In genomic region chr3:9743548-9743947, GRCh38 we compare ENCODE assay signal across 11 cellular contexts. TPM values are rescaled to one million over a fixed set of nuclear protein-coding genes. Genes with fewer than 3 reads are reported as not detected.
"Had no signal": no experiment of that assay in that cellular context is flagged by ENCODE, and none has a peak within 500 bp of the region (broad histone marks: within the 10 kb centered on the region; RNA-seq: fewer than 3 reads in every experiment).

No MANE protein-coding gene starts in this region.

- H3K4me1 ChIP-seq: HAP-1 had no signal

- H3K9me3 Mint-ChIP-seq: HFFc6, IgD-negative memory B cell had no signal

- H3K27ac ChIP-seq: GM23248, HL-60 had no signal

- H3K4me3 Mint-ChIP-seq: HFFc6 had no signal

- ATAC-seq: HCT116, HepG2 had no signal

- H3K27ac Mint-ChIP-seq: HFFc6, IgD-negative memory B cell had no signal

- H3K4me1 Mint-ChIP-seq: IgD-negative memory B cell had no signal

- FAIRE-seq: HepG2 had no signal

- H2AFZ ChIP-seq: GM23248 had no signal

- DNase-seq: GM23248, GOT3, H7, HFFc6, KG1 had no signal

- H3K9ac ChIP-seq: GM23248 had no signal

- H3K4me3 ChIP-seq: GM23248, HAP-1 had no signal

- H3K9me3 ChIP-seq: HAP-1 had no signal

RNA-seq across cellular contexts. Expression of gene CPNE9, which starts 39.9 kb away (rescaled TPM):
- total RNA-seq: GM23248, HepG2, HFFc6, HT1080 had no signal
- polyA plus RNA-seq: GM23248, IgD-negative memory B cell had no signal
